In genomic region chr9:34578241-34579096, GRCh38 we compare ENCODE assay signal across 9 cellular contexts. TPM values are rescaled to one million over a fixed set of nuclear protein-coding genes. Genes with fewer than 3 reads are reported as not detected.
DNase-seq lines count a peak whose midpoint lies in the region; ATAC-seq, FAIRE-seq and TF ChIP-seq lines count a peak whose summit lies in the region.
"Had no signal": no experiment of that assay in that cellular context is flagged by ENCODE, and none has a peak within 500 bp of the region (broad histone marks: within the 10 kb centered on the region; RNA-seq: fewer than 3 reads in every experiment).

No MANE protein-coding gene starts in this region.

- H3K4me1 ChIP-seq in NT2/D1 (ENCODE audit: insufficient read depth, insufficient read length): peaks cover 45% of the 10 kb centered on the region
- H3K4me1 ChIP-seq in pancreas: no peaks in the 10 kb centered on the region
- H3K4me1 ChIP-seq in colonic mucosa: peaks cover 3% of the 10 kb centered on the region

- no peaks in the 10 kb centered on the region for H3K9me3 ChIP-seq in NT2/D1 (ENCODE audit: insufficient read depth, low read length)
- no peaks in the 10 kb centered on the region for H3K9me3 ChIP-seq in pancreas
- no peaks in the 10 kb centered on the region for H3K9me3 ChIP-seq in colonic mucosa
- H3K9me3 ChIP-seq: MG63 had no signal

- H3K27me3 ChIP-seq in NT2/D1 (ENCODE audit: insufficient read depth, insufficient read length): peaks cover 27% of the 10 kb centered on the region
- H3K27me3 ChIP-seq in pancreas: peaks cover 0 to 5% (median 0%) of the 10 kb centered on the region in 4 donors
- peaks cover 41% of the 10 kb centered on the region for H3K27me3 ChIP-seq in colonic mucosa
- H3K27me3 ChIP-seq: MG63 had no signal

- H3K9ac ChIP-seq in NT2/D1 (ENCODE audit: insufficient read length, low read depth): peak overlapping the region; percentile 74
- H3K9ac ChIP-seq in colonic mucosa (ENCODE audit: low read depth in 2 of 2, low read length in 2 of 2): no peak overlapping the region

- DNase-seq in Daoy (ENCODE audit: low read depth): peak; percentile 81
- no peak for DNase-seq in NT2/D1 (ENCODE audit: low read depth, low spot score)
- DNase-seq in fibroblast of villous mesenchyme (ENCODE audit: low read depth): peak; percentile 26
- peak in 1 of 6 donors; percentile 70 for DNase-seq in pancreas
- DNase-seq in SIG-M5 treated with dmso at 0.1 percent for 504 hours (lab: John Stamatoyannopoulos, UW; ENCODE audit: unreplicated experiment): no peak
- DNase-seq in colonic mucosa: no peak
- DNase-seq in GM13977 (ENCODE audit: low spot score): no peak
- DNase-seq: MG63 had no signal

- no peak overlapping the region for H3K27ac ChIP-seq in pancreas
- no peak overlapping the region for H3K27ac ChIP-seq in colonic mucosa

- in situ Hi-C loops in GM13977 (cut with MboI; ENCODE audit: low pct_unique_long_range_greater_than_20kb, low sequenced_read_pairs, unreplicated experiment): loop anchor here (25.0 kb wide), 1 partner anchor 141 kb away; no protein-coding TSS in a partner anchor

- H3K4me3 ChIP-seq in NT2/D1 (ENCODE audit: insufficient read length, low read depth) (peak overlapping the region; percentile 43), fibroblast of villous mesenchyme (ENCODE audit: low read depth, low read length) (no peak overlapping the region), pancreas (peak overlapping the region in 1 of 4 donors; percentile 30), colonic mucosa (no peak overlapping the region)
- H3K4me3 ChIP-seq: MG63 had no signal

- no peak for FAIRE-seq in pancreas (lab: Jason Lieb, UNC)

- intact Hi-C loops in pancreas (cut with DNase I) (no loop called here), colonic mucosa (cut with DNase I) (no loop called here)

- ATAC-seq in pancreas: peak; percentile 21 to 62 (median 58)
- no peak for ATAC-seq in HG03045 (IDR thresholded peaks at IDR 0.05; ENCODE audit: unreplicated experiment)

- no peak for TF ChIP-seq CTCF in fibroblast of villous mesenchyme (IDR thresholded peaks at IDR 0.05; ENCODE audit: insufficient read depth, low read depth, low read length)
- no peak for TF ChIP-seq CTCF in pancreas (IDR thresholded peaks at IDR 0.05)
- TF ChIP-seq CTCF in colonic mucosa (IDR thresholded peaks at IDR 0.05): no peak
- no peak for TF ChIP-seq CTCF in GM13977 (IDR thresholded peaks at IDR 0.05; ENCODE audit: extremely low read depth, insufficient read depth, missing control alignments)

- no peaks in the 10 kb centered on the region for H3K36me3 ChIP-seq in NT2/D1 (ENCODE audit: insufficient read depth, insufficient read length, low read length)
- no peaks in the 10 kb centered on the region for H3K36me3 ChIP-seq in pancreas
- H3K36me3 ChIP-seq in colonic mucosa: no peaks in the 10 kb centered on the region
- H3K36me3 ChIP-seq: MG63 had no signal

- WGBS in pancreas, 2 donors: 27% methylated on average over 23 to 28 of the region's 28 CpGs

RNA-seq across cellular contexts. Expression of gene CNTFR, which starts 11.1 kb away (rescaled TPM):
- 1.6 TPM in 1 of 2 replicates, not detected in the other for total RNA-seq in Daoy (2014; rRNA removed; shearing (Covaris generic))
- not detected in 2 replicates for total RNA-seq in fibroblast of villous mesenchyme
- 1 to 10 TPM in 2 of 6 donors, under 1 TPM in 3, not detected in 1; 0.12 to 2.6 (median 0.31) TPM for total RNA-seq in pancreas
- polyA plus RNA-seq in pancreas: 1 to 10 TPM in 1 of 2 donors, under 1 TPM in 1; 0.87 to 2.5 TPM
- 1 to 10 TPM; 1.8 to 1.9 TPM for total RNA-seq in colonic mucosa

RNA-seq across cellular contexts. Expression of gene RPP25L, which starts 33.4 kb away (rescaled TPM):
- total RNA-seq in Daoy (2014; rRNA removed; shearing (Covaris generic)): 22.0 and 30.8 TPM in 2 replicates
- total RNA-seq in fibroblast of villous mesenchyme: 14.7 and 14.8 TPM in 2 replicates
- total RNA-seq in pancreas: 10 to 100 TPM in 2 of 6 donors, 1 to 10 TPM in 4; 7.6 to 16.1 (median 10.0) TPM
- 10 to 100 TPM; 17.1 to 19.8 TPM for polyA plus RNA-seq in pancreas
- total RNA-seq in colonic mucosa: 10 to 100 TPM; 37.0 to 54.4 TPM

RNA-seq across cellular contexts. Expression of gene DCTN3, which starts 41.8 kb away (rescaled TPM):
- total RNA-seq in Daoy (2014; rRNA removed; shearing (Covaris generic)): 99.6 and 157 TPM in 2 replicates
- total RNA-seq in fibroblast of villous mesenchyme (70.8 and 102 TPM in 2 replicates), pancreas (10 to 100 TPM; 31.5 to 50.7 (median 38.6) TPM), colonic mucosa (10 to 100 TPM; 65.2 to 76.3 TPM)
- polyA plus RNA-seq in pancreas: 10 to 100 TPM; 37.4 to 84.3 TPM

RNA-seq across cellular contexts. Expression of gene ARID3C, which starts 50.4 kb away (rescaled TPM):
- not detected in 2 replicates for total RNA-seq in Daoy (2014; rRNA removed; shearing (Covaris generic))
- total RNA-seq in fibroblast of villous mesenchyme: 0.32 TPM in 1 of 2 replicates, not detected in the other
- total RNA-seq in pancreas: not detected
- polyA plus RNA-seq in pancreas: not detected
- not detected for total RNA-seq in colonic mucosa

RNA-seq across cellular contexts. Expression of gene ENHO, which starts 55.7 kb away (rescaled TPM):
- 0.24 and 1.9 TPM in 2 replicates for total RNA-seq in Daoy (2014; rRNA removed; shearing (Covaris generic))
- total RNA-seq in fibroblast of villous mesenchyme: not detected in 2 replicates
- total RNA-seq in pancreas: 1 to 10 TPM in 1 of 6 donors, under 1 TPM in 5; 0.24 to 1.1 (median 0.49) TPM
- polyA plus RNA-seq in pancreas: 1 to 10 TPM; 1.7 to 4.3 TPM
- total RNA-seq in colonic mucosa: 1 to 10 TPM; 1.2 to 1.3 TPM

Comparison
In these comparisons a context has a peak if more than half of its experiments do, and no peak if none do; other contexts are left out.
1. DNase-seq: peak in Daoy (single experiment) and fibroblast of villous mesenchyme (single experiment); none in NT2/D1 (single experiment), SIG-M5 treated with dmso at 0.1 percent for 504 hours (single experiment), colonic mucosa (single experiment) and GM13977 (single experiment).